ENCODE assay signal across 8 cellular contexts in the genomic region with DNA sequence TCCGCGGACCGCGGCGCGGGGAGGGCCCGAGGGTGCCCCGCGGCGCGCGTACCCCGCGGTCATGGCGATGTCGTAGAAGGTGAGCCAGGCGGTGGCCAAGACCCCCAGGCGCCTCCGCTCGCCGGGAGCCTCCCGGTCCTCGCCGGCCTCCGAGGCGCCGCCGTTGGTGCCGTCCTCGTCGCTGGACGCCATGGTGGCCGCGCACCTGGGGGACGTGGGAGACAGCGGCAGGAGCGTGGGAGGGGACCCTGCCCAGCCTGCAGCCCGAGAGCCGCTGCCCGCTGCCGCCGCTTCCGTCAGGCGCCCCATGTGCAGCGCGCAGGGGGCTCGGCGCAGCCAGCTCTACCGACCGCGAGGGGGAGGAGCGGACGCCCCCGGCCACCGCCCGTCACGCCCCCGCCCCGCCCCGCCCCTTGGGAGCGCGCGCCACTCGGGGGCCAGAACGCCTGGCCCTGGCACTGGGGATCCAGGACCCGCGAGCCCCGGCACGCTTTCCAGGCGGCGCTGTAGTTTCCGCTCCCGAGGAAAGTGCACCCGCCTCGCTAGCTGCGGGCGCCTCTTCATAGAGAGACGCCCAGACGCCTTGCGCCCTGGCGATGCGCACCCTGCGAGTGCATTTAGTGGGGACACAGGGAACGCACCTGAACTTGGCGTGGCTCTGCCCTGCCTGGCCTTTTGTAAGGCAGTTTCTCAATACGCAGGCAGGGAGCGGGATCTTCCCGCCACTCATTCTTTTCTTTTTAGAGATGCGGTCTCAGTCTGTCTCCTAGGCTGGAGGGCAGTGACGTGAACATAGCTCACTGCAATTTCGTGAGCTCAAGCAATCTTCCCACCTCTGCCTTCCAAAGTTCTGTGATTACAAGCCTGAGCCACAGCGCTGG. TPM values are rescaled to one million over a fixed set of nuclear protein-coding genes. Genes with fewer than 3 reads are reported as not detected.
A peak's percentile ranks its signal among the peaks of the same experiment; 100 is the strongest.
DNase-seq lines count a peak whose midpoint lies in the region; ATAC-seq and TF ChIP-seq lines count a peak whose summit lies in the region.

HACD1 (minus strand) TSS at position 344 of the 881 bp plus-strand sequence; CDS start at position 309, 35 bp downstream.

- H3K9me3 ChIP-seq in duodenal mucosa (ENCODE audit: control insufficient read depth in 1 of 2, low read length in 2 of 2), result no peaks in the 10 kb centered on the region

- DNase-seq in 8988T, result peak; percentile 86
- DNase-seq in NCI-H2171 treated with DMSO at 0.1 percent for 48 hours (lab: John Stamatoyannopoulos, UW), result peak; percentile 50
- DNase-seq in activated CD4-positive, alpha-beta T cell treated with anti-CD3 and anti-CD28 coated beads, Interleukin-2, amount 50 U/mL, for 1 hour, result peak; percentile 35
- DNase-seq in lower leg skin (ENCODE audit: low spot score in 2 of 2), result peak in 1 of 2 donors; percentile 91
- DNase-seq in stimulated activated CD4-positive, alpha-beta T cell treated with anti-CD3 and anti-CD28 coated beads, Interleukin-4, amount 100 ng/mL, for 48 hours (ENCODE audit: low read depth in 2 of 2), result peak; percentile 24 to 46

- ATAC-seq in GM18508 (IDR thresholded peaks at IDR 0.05; ENCODE audit: insufficient read depth, unreplicated experiment) (peak; percentile 39), HG02943 (IDR thresholded peaks at IDR 0.05; ENCODE audit: low read depth, unreplicated experiment) (peak; percentile 64)

- no peaks in the 10 kb centered on the region for H3K27me3 ChIP-seq in duodenal mucosa (ENCODE audit: control insufficient read depth in 1 of 2, insufficient read depth in 2 of 2, low read length in 2 of 2)

- TF ChIP-seq CTCF in lower leg skin (IDR thresholded peaks at IDR 0.05), result no peak

- H3K4me3 ChIP-seq in duodenal mucosa (ENCODE audit: low read depth in 1 of 2, low read length in 2 of 2) (peak within 1 kb of the TSS; percentile 63 to 86), lower leg skin (ENCODE audit: low read depth, poor library complexity, severe bottlenecking) (peak within 1 kb of the TSS; percentile 72)

- peaks cover 0 to 8% of the 10 kb centered on the region in 2 donors for H3K4me1 ChIP-seq in duodenal mucosa (ENCODE audit: control insufficient read depth in 1 of 2, insufficient read depth in 2 of 2, low read length in 2 of 2)

- H3K27ac ChIP-seq in duodenal mucosa (ENCODE audit: low read depth, low read length), result no peak within 1 kb of the TSS

- H3K9ac ChIP-seq in duodenal mucosa (ENCODE audit: low read depth in 1 of 2, low read length in 2 of 2), result peak within 1 kb of the TSS; percentile 35 to 47

- no peaks in the 10 kb centered on the region for H3K36me3 ChIP-seq in duodenal mucosa (ENCODE audit: control insufficient read depth in 1 of 2, insufficient read depth in 2 of 2, low read length in 2 of 2)

- intact Hi-C loops in lower leg skin (cut with DNase I; ENCODE audit: low total_unique reads), result no loop called here

- 1% methylated on average over 13 to 18 of the region's 92 CpGs for WGBS in lower leg skin, 2 donors

- no peak for TF ChIP-seq POLR2A in lower leg skin (IDR thresholded peaks at IDR 0.05)

RNA-seq across cellular contexts. Expression of gene HACD1, which starts in this region (rescaled TPM):
- total RNA-seq in lower leg skin, result 1 to 10 TPM in 3 of 4 donors, under 1 TPM in 1; 0.80 to 4.1 (median 2.7) TPM
